35 cellular contexts compared by ENCODE assay signal in the genomic region with DNA sequence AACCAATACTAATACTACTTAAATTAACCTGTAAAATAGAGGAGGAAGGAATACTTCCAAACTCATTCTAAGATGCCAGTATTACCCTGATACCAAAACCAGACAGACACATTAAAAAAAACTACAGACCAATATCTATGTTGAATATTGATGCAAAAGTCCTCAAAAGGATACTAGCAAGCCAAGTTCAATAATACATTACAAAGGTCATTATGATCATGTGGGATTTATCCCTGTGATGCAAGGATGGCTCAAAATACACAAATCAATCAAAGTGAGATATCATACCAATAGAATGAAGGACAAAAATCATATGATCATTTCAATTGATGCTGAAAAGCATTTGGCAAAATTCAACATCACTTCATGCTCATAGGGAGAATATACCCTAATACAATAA.
"Had no signal": no experiment of that assay in that cellular context is flagged by ENCODE, and none has a peak within 500 bp of the region (broad histone marks: within the 10 kb centered on the region; RNA-seq: fewer than 3 reads in every experiment).

No MANE protein-coding gene starts in this region.

- H3K9ac ChIP-seq: KMS-11 had no signal

- DNase-seq: Karpas-422, Kasumi-1, KG1, MG63, MM.1S, MV-4-11, NCI-H1048, NCI-H1092, NCI-H1092 treated with DMSO at 0.1 percent for 48 hours, NCI-H1105, NCI-H1105 treated with DMSO at 0.1 percent for 48 hours, NCI-H1417, NCI-H1417 treated with DMSO at 0.1 percent for 48 hours, NCI-H1436, NCI-H1436 treated with DMSO at 0.1 percent for 48 hours, NCI-H146, NCI-H1694, NCI-H1694 treated with DMSO at 0.1 percent for 48 hours, NCI-H187, NCI-H187 treated with DMSO at 0.1 percent for 48 hours, NCI-H1930, NCI-H2029, NCI-H2029 treated with DMSO at 0.1 percent for 48 hours, NCI-H2081, NCI-H2081 treated with DMSO at 0.1 percent for 48 hours, NCI-H2107, NCI-H2171, NCI-H2171 treated with DMSO at 0.1 percent for 48 hours, NCI-H2227 treated with DMSO at 0.1 percent for 48 hours, NCI-H226, NCI-H345, NCI-H446, NCI-H446 treated with DMSO at 0.1 percent for 48 hours, NCI-H510A had no signal

- H3K4me3 ChIP-seq: MG63 had no signal

- H3K4me2 ChIP-seq: KMS-11 had no signal

- H3K27me3 ChIP-seq: MG63 had no signal

- H3K36me3 ChIP-seq: MG63 had no signal

- H3K27ac ChIP-seq: KMS-11 had no signal

- H3K9me3 ChIP-seq: MG63 had no signal
